ENCODE assay signal across 11 cellular contexts in the genomic region with DNA sequence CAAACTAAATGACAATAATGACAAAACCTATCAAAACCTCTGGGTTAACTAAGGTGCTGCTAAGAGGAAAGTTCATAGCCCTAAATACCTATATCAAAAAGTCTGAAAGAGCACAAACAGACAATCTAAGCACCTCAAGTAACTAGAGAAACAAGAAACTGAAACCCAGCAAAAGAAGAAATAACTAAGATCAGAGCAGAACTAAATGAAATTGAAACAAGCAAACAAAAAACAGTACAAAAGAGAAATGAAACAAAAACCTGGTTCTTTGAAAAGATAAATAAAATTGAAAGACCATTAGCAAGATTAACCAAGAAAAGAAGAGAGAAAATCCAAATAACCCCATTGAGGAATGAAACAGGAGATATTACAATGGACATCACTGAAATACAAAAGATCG. TPM values are rescaled to one million over a fixed set of nuclear protein-coding genes. Genes with fewer than 3 reads are reported as not detected.
DNase-seq lines count a peak whose midpoint lies in the region; ATAC-seq, FAIRE-seq and TF ChIP-seq lines count a peak whose summit lies in the region.
"Had no signal": no experiment of that assay in that cellular context is flagged by ENCODE, and none has a peak within 500 bp of the region (broad histone marks: within the 10 kb centered on the region; RNA-seq: fewer than 3 reads in every experiment).

No MANE protein-coding gene starts in this region.

- SMC1A ChIA-PET in GM12878 (lab: Charles Lee; ENCODE audit: uncharacterized antibody, unreplicated experiment): interaction anchor here (0.8 kb wide), 1 partner anchor 82 kb away, joined by 4 read pairs; no protein-coding TSS in a partner anchor

- RAD21 ChIA-PET in GM12878 (lab: Charles Lee; ENCODE audit: unreplicated experiment): no interaction called here

- H3K27me3 ChIP-seq in GM12878 (replicated peaks in 1 of 2; ENCODE audit: control insufficient read depth in 2 of 2, insufficient read depth in 2 of 2, low read length in 1 of 2): no peaks in the 10 kb centered on the region
- H3K27me3 ChIP-seq in right cardiac atrium (ENCODE audit: control insufficient read depth, insufficient read depth): no peaks in the 10 kb centered on the region

- BruUV-seq in GM12878 (replicated peaks; lab: Mats Ljungman, UMichigan): no TSS peak

- TF ChIP-seq RAD21 in GM12878 (IDR thresholded peaks at IDR 0.05; ENCODE audit: insufficient read depth, low read depth, low read length): no peak

- H3K4me3 ChIP-seq in GM12878: no peak overlapping the region
- no peak overlapping the region for H3K4me3 ChIP-seq in right cardiac atrium (ENCODE audit: low read length)

- WGBS in GM12878 (ENCODE audit: insufficient coverage, insufficient replicate concordance, low lambda C conversion rate, missing lambda C conversion rate): 5% methylated on average over 1 of the region's 1 CpG
- 95% methylated on average over 1 of the region's 1 CpG for WGBS in right cardiac atrium

- no peaks in the 10 kb centered on the region for H4K20me1 ChIP-seq in GM12878 (ENCODE audit: control insufficient read depth, insufficient read depth)

- DNase-seq in GM12878 (ENCODE audit: low read depth, low spot score): peak; percentile 23
- no peak for DNase-seq in right cardiac atrium
- DNase-seq in GM19240 (ENCODE audit: insufficient read length, low spot score): no peak
- DNase-seq: endodermal cell; NCI-H2107; stimulated activated CD4-positive, alpha-beta T cell treated with anti-CD3 and anti-CD28 coated beads, Interleukin-15, amount 100 ng/mL, for 24 hours; stimulated activated naive CD4-positive, alpha-beta T cell had no signal

- TF ChIP-seq EP300 in GM12878 (IDR thresholded peaks at IDR 0.05; ENCODE audit: borderline replicate concordance in 1 of 2, control insufficient read depth in 1 of 2, low read depth in 2 of 2, low read length in 2 of 2): no peak

- H2AFZ ChIP-seq in GM12878 (ENCODE audit: control insufficient read depth, low read depth, low read length): no peak overlapping the region

- H3K9me3 ChIP-seq in GM12878 (replicated peaks; ENCODE audit: control insufficient read depth, insufficient read depth, low read length): no peaks in the 10 kb centered on the region; the same call in 1 of the 3 replicates
- H3K9me3 ChIP-seq in right cardiac atrium (ENCODE audit: control insufficient read depth, low read length): no peaks in the 10 kb centered on the region

- in situ Hi-C loops in GM12878 (cut with MboI): no loop called here

- peak overlapping the region; percentile 30 for H3K4me2 ChIP-seq in GM12878 (ENCODE audit: control insufficient read depth, insufficient read depth)

- CTCF ChIA-PET in GM12878 (lab: Yijun Ruan, JAX): no interaction called here

- H3K36me3 ChIP-seq in GM12878 (ENCODE audit: control insufficient read depth in 2 of 2, insufficient read depth in 2 of 2, low read length in 1 of 2): no peaks in the 10 kb centered on the region

- TF ChIP-seq POLR2A in GM12878 (IDR thresholded peaks at IDR 0.05; ENCODE audit: low read depth, low read length): no peak

- H3K4me1 ChIP-seq in GM12878 (ENCODE audit: control insufficient read depth, insufficient read depth, low read length) (0 out of 2 replicates have a peak, but pooled peaks cover 3% of the 10 kb centered on the region), right cardiac atrium (ENCODE audit: control insufficient read depth, insufficient read depth, low read length) (no peaks in the 10 kb centered on the region)

- ATAC-seq in GM19043 (IDR thresholded peaks at IDR 0.05; ENCODE audit: low read depth, unreplicated experiment): peak; percentile 83
- ATAC-seq in GM21723 (IDR thresholded peaks at IDR 0.05; ENCODE audit: unreplicated experiment): peak; percentile 96
- ATAC-seq in HG03439 (IDR thresholded peaks at IDR 0.05; ENCODE audit: unreplicated experiment): peak; percentile 71
- ATAC-seq in GM12878: peak; percentile 85
- ATAC-seq in HG03571 (IDR thresholded peaks at IDR 0.05; ENCODE audit: unreplicated experiment): no peak
- no peak for ATAC-seq in right cardiac atrium

- no peak overlapping the region for H3K9ac ChIP-seq in GM12878 (ENCODE audit: control insufficient read depth, insufficient read depth, low read length)

- intact Hi-C loops in GM12878 (cut with micrococcal nuclease; ENCODE audit: unreplicated experiment): no loop called here
- intact Hi-C loops in right cardiac atrium (cut with DNase I): no loop called here

- H3K79me2 ChIP-seq in GM12878 (ENCODE audit: control insufficient read depth, insufficient read depth, low read length): no peaks in the 10 kb centered on the region

- POLR2A ChIA-PET in GM12878 (lab: Charles Lee): no interaction called here

- peak; percentile 82 for FAIRE-seq in GM12878 (lab: Jason Lieb, UNC)

- H3K27ac ChIP-seq in GM12878 (ENCODE audit: control insufficient read depth, insufficient read depth) (peak overlapping the region; percentile 31; the same call in 1 of the 2 replicates), right cardiac atrium (ENCODE audit: low read length) (no peak overlapping the region)

- TF ChIP-seq CTCF in GM12878 (IDR thresholded peaks at IDR 0.05 in 2 of 3, conservative IDR thresholded peaks at IDR 0.05 in 1 of 3; ENCODE audit: control insufficient read depth in 2 of 3, extremely low read depth in 1 of 3, insufficient read depth in 1 of 3, low read depth in 3 of 3, low read length in 3 of 3): no peak

TF ChIP-seq in GM12878, 131 proteins besides CTCF, POLR2A, EP300 and RAD21 (continues in another document):
- TF ChIP-seq TCF7 (IDR thresholded peaks at IDR 0.05; ENCODE audit: borderline replicate concordance): no peak
- TF ChIP-seq SMC3 (IDR thresholded peaks at IDR 0.05; ENCODE audit: borderline replicate concordance, low read length): no peak
- TF ChIP-seq STAT3 (IDR thresholded peaks at IDR 0.05; ENCODE audit: low read depth, low read length): no peak
- TF ChIP-seq, protein P1, sequence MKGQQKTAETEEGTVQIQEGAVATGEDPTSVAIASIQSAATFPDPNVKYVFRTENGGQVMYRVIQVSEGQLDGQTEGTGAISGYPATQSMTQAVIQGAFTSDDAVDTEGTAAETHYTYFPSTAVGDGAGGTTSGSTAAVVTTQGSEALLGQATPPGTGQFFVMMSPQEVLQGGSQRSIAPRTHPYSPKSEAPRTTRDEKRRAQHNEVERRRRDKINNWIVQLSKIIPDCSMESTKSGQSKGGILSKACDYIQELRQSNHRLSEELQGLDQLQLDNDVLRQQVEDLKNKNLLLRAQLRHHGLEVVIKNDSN (IDR thresholded peaks at IDR 0.05; ENCODE audit: borderline replicate concordance, extremely low read length, insufficient read depth, low read depth, low read length): no peak
- no peak for TF ChIP-seq JUNB (IDR thresholded peaks at IDR 0.05)
- TF ChIP-seq, protein P2, sequence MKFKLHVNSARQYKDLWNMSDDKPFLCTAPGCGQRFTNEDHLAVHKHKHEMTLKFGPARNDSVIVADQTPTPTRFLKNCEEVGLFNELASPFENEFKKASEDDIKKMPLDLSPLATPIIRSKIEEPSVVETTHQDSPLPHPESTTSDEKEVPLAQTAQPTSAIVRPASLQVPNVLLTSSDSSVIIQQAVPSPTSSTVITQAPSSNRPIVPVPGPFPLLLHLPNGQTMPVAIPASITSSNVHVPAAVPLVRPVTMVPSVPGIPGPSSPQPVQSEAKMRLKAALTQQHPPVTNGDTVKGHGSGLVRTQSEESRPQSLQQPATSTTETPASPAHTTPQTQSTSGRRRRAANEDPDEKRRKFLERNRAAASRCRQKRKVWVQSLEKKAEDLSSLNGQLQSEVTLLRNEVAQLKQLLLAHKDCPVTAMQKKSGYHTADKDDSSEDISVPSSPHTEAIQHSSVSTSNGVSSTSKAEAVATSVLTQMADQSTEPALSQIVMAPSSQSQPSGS (IDR thresholded peaks at IDR 0.05; ENCODE audit: low read length): no peak
- TF ChIP-seq, protein P3, sequence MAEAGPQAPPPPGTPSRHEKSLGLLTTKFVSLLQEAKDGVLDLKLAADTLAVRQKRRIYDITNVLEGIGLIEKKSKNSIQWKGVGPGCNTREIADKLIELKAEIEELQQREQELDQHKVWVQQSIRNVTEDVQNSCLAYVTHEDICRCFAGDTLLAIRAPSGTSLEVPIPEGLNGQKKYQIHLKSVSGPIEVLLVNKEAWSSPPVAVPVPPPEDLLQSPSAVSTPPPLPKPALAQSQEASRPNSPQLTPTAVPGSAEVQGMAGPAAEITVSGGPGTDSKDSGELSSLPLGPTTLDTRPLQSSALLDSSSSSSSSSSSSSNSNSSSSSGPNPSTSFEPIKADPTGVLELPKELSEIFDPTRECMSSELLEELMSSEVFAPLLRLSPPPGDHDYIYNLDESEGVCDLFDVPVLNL (IDR thresholded peaks at IDR 0.05; ENCODE audit: low read depth, low read length): no peak
- no peak for TF ChIP-seq CBX3 (IDR thresholded peaks at IDR 0.05; ENCODE audit: borderline replicate concordance, low read depth)
- no peak for TF ChIP-seq KAT2A (conservative IDR thresholded peaks at IDR 0.05; ENCODE audit: control insufficient read depth, low read depth, low read length)
- no peak for TF ChIP-seq NRF1 (conservative IDR thresholded peaks at IDR 0.05; ENCODE audit: low read depth, low read length)
- TF ChIP-seq YY1 (IDR thresholded peaks at IDR 0.05; ENCODE audit: low read depth, low read length): no peak
- no peak for TF ChIP-seq CEBPB (IDR thresholded peaks at IDR 0.05; ENCODE audit: borderline replicate concordance in 1 of 2, low read depth in 2 of 2, low read length in 2 of 2)
- TF ChIP-seq CREM (IDR thresholded peaks at IDR 0.05; ENCODE audit: low read depth): no peak
- TF ChIP-seq ATF7 (IDR thresholded peaks at IDR 0.05; ENCODE audit: low read depth): peak; percentile 60; the same call in 1 of the 2 replicates

RNA-seq across cellular contexts. Expression of a gene that starts 44.8 kb away (rescaled TPM):
- 19.4 and 22.6 TPM in 2 replicates for total RNA-seq in GM12878 (2013; cell fraction: nucleolus; rRNA removed)
- total RNA-seq in GM12878 (2014; rRNA removed) (22.9 and 24.1 TPM in 2 replicates), GM12878 (2014; rRNA removed; fragmentation: Illumina TruSeq; extraction: Trizol) (23.5 and 24.4 TPM in 2 replicates), GM12878 (2021) (29.0 and 29.2 TPM in 2 replicates), right cardiac atrium (10 to 100 TPM; 17.6 to 36.0 (median 22.3) TPM)
- 5.8 TPM for polyA plus RNA-seq in GM12878 (2011; ENCODE audit: low read depth)
- polyA plus RNA-seq in GM12878 (2011; rRNA removed) (39.9 and 47.7 TPM in 2 replicates), GM12878 (2014; fragmentation: Illumina TruSeq; extraction: Trizol) (31.8 and 38.1 TPM in 2 replicates), GM12878 (2014; fragmentation: Nextera tagmentation; extraction: Ambion mirVana) (1 to 10 TPM; 7.6 to 8.3 TPM), GM12878 (2014; rRNA removed) (20.5 and 24.1 TPM in 2 replicates), GM12878 (2016; fragmentation: Nextera tagmentation; extraction: Ambion mirVana) (10 to 100 TPM; 19.7 to 20.3 TPM), right cardiac atrium (7.5 TPM)
- 44.7 and 45.5 TPM in 2 replicates for polyA plus RNA-seq in GM12878 (2011; cell fraction: cytosol; rRNA removed)
- polyA plus RNA-seq in GM12878 (2011; cell fraction: nucleus; rRNA removed): 28.1 and 33.0 TPM in 2 replicates
- polyA plus RNA-seq in GM12878 (2012): 7.0 and 11.0 TPM in 2 replicates
- polyA minus RNA-seq in GM12878 (2011; rRNA and poly(A)+ RNA removed): 57.5 and 68.2 TPM in 2 replicates
- polyA minus RNA-seq in GM12878 (2011; cell fraction: cytosol; rRNA and poly(A)+ RNA removed): 15.7 and 17.1 TPM in 2 replicates
- 14.0 and 17.7 TPM in 2 replicates for polyA minus RNA-seq in GM12878 (2011; cell fraction: nucleus; rRNA and poly(A)+ RNA removed)

Comparison
In these comparisons a context has a peak if more than half of its experiments do, and no peak if none do; other contexts are left out.
1. ATAC-seq: peak in GM19043 (single experiment), GM21723 (single experiment), HG03439 (single experiment) and GM12878 (single experiment); none in HG03571 (single experiment) and right cardiac atrium (0 of 2).